24 cellular contexts compared by ENCODE assay signal in genomic region chr6:131139599-131139998, GRCh38.
"Had no signal": no experiment of that assay in that cellular context is flagged by ENCODE, and none has a peak within 500 bp of the region (broad histone marks: within the 10 kb centered on the region; RNA-seq: fewer than 3 reads in every experiment).

No MANE protein-coding gene starts in this region.

- H3K4me1 ChIP-seq: colonic mucosa, foreskin keratinocyte had no signal

- H3K27ac Mint-ChIP-seq: activated naive CD4-positive, alpha-beta T cell treated with anti-CD3 and anti-CD28 coated beads, Interleukin-2, amount 10 ng/mL, durations not matched to agents 7 days and 5 days; activated naive CD8-positive, alpha-beta T cell treated with anti-CD3 and anti-CD28 coated beads, Interleukin-2, amount 50 U/mL, for 24 hours; mesothelial cell of epicardium; nephron progenitor cell; stimulated activated naive CD8-positive, alpha-beta T cell treated with anti-CD3 and anti-CD28 coated beads, Interleukin-15, amount 100 ng/mL, for 72 hours had no signal

- H3K4me3 Mint-ChIP-seq: activated naive CD4-positive, alpha-beta T cell treated with anti-CD3 and anti-CD28 coated beads, Interleukin-2, amount 10 ng/mL, durations not matched to agents 7 days and 5 days; activated naive CD8-positive, alpha-beta T cell treated with anti-CD3 and anti-CD28 coated beads, Interleukin-2, amount 50 U/mL, for 24 hours; central memory CD8-positive, alpha-beta T cell; mesothelial cell of epicardium; nephron progenitor cell; stimulated activated naive CD8-positive, alpha-beta T cell treated with anti-CD3 and anti-CD28 coated beads, Interleukin-15, amount 100 ng/mL, for 72 hours had no signal

- H3K9me3 ChIP-seq: colonic mucosa, lower lobe of right lung, right atrium auricular region, suprapubic skin, transverse colon, uterus had no signal

- H3K36me3 Mint-ChIP-seq: activated naive CD4-positive, alpha-beta T cell treated with anti-CD3 and anti-CD28 coated beads, Interleukin-2, amount 10 ng/mL, durations not matched to agents 7 days and 5 days had no signal

- H3K4me3 ChIP-seq: colonic mucosa, lower lobe of right lung, right atrium auricular region, suprapubic skin, transverse colon, uterus had no signal

- DNase-seq: activated CD4-positive, alpha-beta T cell treated with anti-CD3 and anti-CD28 coated beads for 1 hour; activated CD8-positive, alpha-beta memory T cell treated with anti-CD3 and anti-CD28 coated beads for 24 hours; activated CD8-positive, alpha-beta memory T cell treated with anti-CD3 and anti-CD28 coated beads, Interleukin-2, amount 50 U/mL, for 48 hours; activated effector memory CD4-positive, alpha-beta T cell treated with Interleukin-2 at 50 U/mL for 16 hours; activated naive CD4-positive, alpha-beta T cell treated with anti-CD3 and anti-CD28 coated beads, Interleukin-2, amount 10 ng/mL, durations not matched to agents 7 days and 5 days; activated naive CD8-positive, alpha-beta T cell treated with anti-CD3 and anti-CD28 coated beads, Interleukin-2, amount 50 U/mL, for 24 hours; activated T-cell treated with anti-CD3 and anti-CD28 coated beads, Interleukin-2, amount 50 U/mL, for 48 hours; aorta; brain microvascular endothelial cell; colonic mucosa; foreskin keratinocyte; glutamatergic neuron; hippocampal formation; lower lobe of right lung; nephron progenitor cell; occipital lobe; stimulated activated naive CD8-positive, alpha-beta T cell treated with anti-CD3 and anti-CD28 coated beads, Interleukin-15, amount 100 ng/mL, for 72 hours; transverse colon; uterus; WERI-Rb-1 had no signal

- H3K9me3 Mint-ChIP-seq: activated naive CD4-positive, alpha-beta T cell treated with anti-CD3 and anti-CD28 coated beads, Interleukin-2, amount 10 ng/mL, durations not matched to agents 7 days and 5 days; activated naive CD8-positive, alpha-beta T cell treated with anti-CD3 and anti-CD28 coated beads, Interleukin-2, amount 50 U/mL, for 24 hours; central memory CD8-positive, alpha-beta T cell; stimulated activated naive CD8-positive, alpha-beta T cell treated with anti-CD3 and anti-CD28 coated beads, Interleukin-15, amount 100 ng/mL, for 72 hours had no signal

- H3K27me3 Mint-ChIP-seq: activated naive CD8-positive, alpha-beta T cell treated with anti-CD3 and anti-CD28 coated beads, Interleukin-2, amount 50 U/mL, for 24 hours; stimulated activated naive CD8-positive, alpha-beta T cell treated with anti-CD3 and anti-CD28 coated beads, Interleukin-15, amount 100 ng/mL, for 72 hours had no signal

- H3K27ac ChIP-seq: brain microvascular endothelial cell, colonic mucosa, foreskin keratinocyte, lower lobe of right lung, right atrium auricular region, suprapubic skin, transverse colon, uterus, WERI-Rb-1 had no signal

- H3K36me3 ChIP-seq: brain microvascular endothelial cell, colonic mucosa, lower lobe of right lung, right atrium auricular region, suprapubic skin, transverse colon, uterus, WERI-Rb-1 had no signal
